ENCODE assay signal across 20 cellular contexts in genomic region chr10:60726253-60726652, GRCh38. TPM values are rescaled to one million over a fixed set of nuclear protein-coding genes. Genes with fewer than 3 reads are reported as not detected.
DNase-seq lines count a peak whose midpoint lies in the region; ATAC-seq and TF ChIP-seq lines count a peak whose summit lies in the region.
"Had no signal": no experiment of that assay in that cellular context is flagged by ENCODE, and none has a peak within 500 bp of the region (broad histone marks: within the 10 kb centered on the region; RNA-seq: fewer than 3 reads in every experiment).

No MANE protein-coding gene starts in this region.

- no peak for TF ChIP-seq POLR2A in prostate gland (IDR thresholded peaks at IDR 0.05)

- no peaks in the 10 kb centered on the region for H3K9me3 ChIP-seq in prostate gland
- H3K9me3 ChIP-seq: BE2C, SJSA1 had no signal

- TF ChIP-seq CTCF in VCaP (conservative IDR thresholded peaks at IDR 0.05) (no peak), prostate gland (IDR thresholded peaks at IDR 0.05) (no peak)

- H3K36me3 ChIP-seq in prostate gland, result no peaks in the 10 kb centered on the region
- H3K36me3 ChIP-seq: BE2C, SJSA1 had no signal

- DNase-seq in activated naive CD4-positive, alpha-beta T cell treated with anti-CD3 and anti-CD28 coated beads for 36 hours, result no peak
- no peak for DNase-seq in activated naive CD4-positive, alpha-beta T cell treated with anti-CD3 and anti-CD28 coated beads, Interleukin-2, amount 50 U/mL, for 16 hours
- DNase-seq in DMS53 treated with DMSO at 0.1 percent for 48 hours (lab: John Stamatoyannopoulos, UW; ENCODE audit: unreplicated experiment) (peak; percentile 83), caudate nucleus (lab: John Stamatoyannopoulos, UW) (no peak), prostate gland (ENCODE audit: low spot score) (no peak), ecto neural progenitor cell (ENCODE audit: low spot score) (no peak)
- DNase-seq in stimulated activated effector memory CD8-positive, alpha-beta T cell treated with anti-CD3 and anti-CD28 coated beads, Interleukin-12 subunit alpha, Interleukin-12 subunit beta, amount 100 ng/mL, for 72 hours (ENCODE audit: low spot score in 2 of 2), result no peak
- DNase-seq: BE2C, EL, MV-4-11, NCI-H1417 treated with DMSO at 0.1 percent for 48 hours, NCI-H2029, NCI-H2171 treated with DMSO at 0.1 percent for 48 hours, NCI-H446 treated with DMSO at 0.1 percent for 48 hours, NCI-H748 treated with DMSO at 0.1 percent for 48 hours, PC-9 had no signal

- ATAC-seq in stimulated activated effector memory CD8-positive, alpha-beta T cell treated with anti-CD3 and anti-CD28 coated beads, Interleukin-12 subunit alpha, Interleukin-12 subunit beta, amount 100 ng/mL, for 72 hours, result no peak
- ATAC-seq: GM23338, K562 had no signal

- no peaks in the 10 kb centered on the region for H3K27me3 Mint-ChIP-seq in activated naive CD4-positive, alpha-beta T cell treated with anti-CD3 and anti-CD28 coated beads for 36 hours (ENCODE audit: low read depth)

- CTCF ChIA-PET in activated naive CD4-positive, alpha-beta T cell treated with anti-CD3 and anti-CD28 coated beads for 36 hours (lab: Charles Lee), result interaction anchor here (0.6 to 1.0 kb wide), 2 partner anchors 281 to 536 kb away, joined by 4 to 6 read pairs; no protein-coding TSS in a partner anchor

- H3K27me3 ChIP-seq in prostate gland (replicated peaks; ENCODE audit: insufficient read depth), result no peaks in the 10 kb centered on the region
- H3K27me3 ChIP-seq: SJSA1 had no signal

- peaks cover 61% of the 10 kb centered on the region for H3K4me1 Mint-ChIP-seq in activated naive CD4-positive, alpha-beta T cell treated with anti-CD3 and anti-CD28 coated beads for 36 hours (ENCODE audit: low read depth)
- peaks cover 27% of the 10 kb centered on the region for H3K4me1 Mint-ChIP-seq in stimulated activated effector memory CD8-positive, alpha-beta T cell treated with anti-CD3 and anti-CD28 coated beads, Interleukin-12 subunit alpha, Interleukin-12 subunit beta, amount 100 ng/mL, for 72 hours

- peak overlapping the region; percentile 4 for H3K4me3 Mint-ChIP-seq in activated naive CD4-positive, alpha-beta T cell treated with anti-CD3 and anti-CD28 coated beads for 36 hours
- H3K4me3 Mint-ChIP-seq in stimulated activated effector memory CD8-positive, alpha-beta T cell treated with anti-CD3 and anti-CD28 coated beads, Interleukin-12 subunit alpha, Interleukin-12 subunit beta, amount 100 ng/mL, for 72 hours, result peak overlapping the region; percentile 64
- H3K4me3 Mint-ChIP-seq: GM23338 had no signal

- no peak overlapping the region for H3K4me3 ChIP-seq in prostate gland
- H3K4me3 ChIP-seq: GM23338, K562, PC-9, SJSA1 had no signal

- H3K27ac ChIP-seq in VCaP, result peak overlapping the region; percentile 99
- no peak overlapping the region for H3K27ac ChIP-seq in caudate nucleus (ENCODE audit: low read depth, low read length)
- no peak overlapping the region for H3K27ac ChIP-seq in prostate gland
- H3K27ac ChIP-seq: PC-9, SJSA1 had no signal

- H3K4me1 ChIP-seq in prostate gland (replicated peaks), result peaks cover 5% of the 10 kb centered on the region
- H3K4me1 ChIP-seq: BE2C, SJSA1 had no signal

- peak overlapping the region; percentile 91 for H3K27ac Mint-ChIP-seq in activated naive CD4-positive, alpha-beta T cell treated with anti-CD3 and anti-CD28 coated beads for 36 hours
- no peak overlapping the region for H3K27ac Mint-ChIP-seq in stimulated activated effector memory CD8-positive, alpha-beta T cell treated with anti-CD3 and anti-CD28 coated beads, Interleukin-12 subunit alpha, Interleukin-12 subunit beta, amount 100 ng/mL, for 72 hours
- H3K27ac Mint-ChIP-seq: GM23338 had no signal

- H3K36me3 Mint-ChIP-seq in activated naive CD4-positive, alpha-beta T cell treated with anti-CD3 and anti-CD28 coated beads for 36 hours (ENCODE audit: low read depth), result peaks cover 3% of the 10 kb centered on the region
- no peaks in the 10 kb centered on the region for H3K36me3 Mint-ChIP-seq in stimulated activated effector memory CD8-positive, alpha-beta T cell treated with anti-CD3 and anti-CD28 coated beads, Interleukin-12 subunit alpha, Interleukin-12 subunit beta, amount 100 ng/mL, for 72 hours

- intact Hi-C loops in activated naive CD4-positive, alpha-beta T cell treated with anti-CD3 and anti-CD28 coated beads for 36 hours (cut with micrococcal nuclease), result loop anchor here (5.0 kb wide), 1 partner anchor 844 kb away; no protein-coding TSS in a partner anchor
- intact Hi-C loops in prostate gland (cut with DNase I), result no loop called here

- no peaks in the 10 kb centered on the region for H3K9me3 Mint-ChIP-seq in activated naive CD4-positive, alpha-beta T cell treated with anti-CD3 and anti-CD28 coated beads for 36 hours
- H3K9me3 Mint-ChIP-seq in stimulated activated effector memory CD8-positive, alpha-beta T cell treated with anti-CD3 and anti-CD28 coated beads, Interleukin-12 subunit alpha, Interleukin-12 subunit beta, amount 100 ng/mL, for 72 hours, result peaks cover 6% of the 10 kb centered on the region
- H3K9me3 Mint-ChIP-seq: GM23338 had no signal

RNA-seq across cellular contexts. Expression of gene CDK1, which starts 52.0 kb away (rescaled TPM):
- 100 to 1,000 TPM; 173 to 180 TPM for total RNA-seq in activated naive CD4-positive, alpha-beta T cell treated with anti-CD3 and anti-CD28 coated beads for 36 hours
- total RNA-seq in prostate gland, result 1 to 10 TPM; 5.3 to 5.7 TPM

Comparison
In these comparisons a context has a peak if more than half of its experiments do, and no peak if none do; other contexts are left out.
1. RNA of gene CDK1, which starts 52.0 kb away (total RNA-seq): 173 to 180 TPM in activated naive CD4-positive, alpha-beta T cell treated with anti-CD3 and anti-CD28 coated beads for 36 hours; 5.3 to 5.7 TPM in prostate gland; every median in the first group is over 10 times any median in the second.